Comparison of ENCODE assay signal across 31 cellular contexts in the genomic region with DNA sequence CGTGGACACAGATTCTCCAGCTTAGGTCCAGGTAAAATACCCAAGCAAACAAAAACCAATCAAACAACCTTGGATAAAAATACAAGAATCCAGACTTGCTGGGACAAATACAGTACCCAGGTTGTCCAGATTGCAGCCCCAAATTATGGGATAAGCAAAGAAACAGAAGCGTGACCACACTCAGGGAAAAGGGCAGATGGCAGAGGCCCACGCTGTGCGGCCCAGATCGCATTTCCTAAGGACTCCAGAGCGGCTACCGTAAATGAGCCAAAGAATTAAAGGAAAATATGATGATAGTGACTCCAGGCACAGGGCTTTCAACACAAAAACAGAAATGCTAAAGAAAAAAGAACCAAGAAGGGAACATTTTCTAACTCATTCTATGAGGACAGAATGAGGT. TPM values are rescaled to one million over a fixed set of nuclear protein-coding genes. Genes with fewer than 3 reads are reported as not detected.
A peak's percentile ranks its signal among the peaks of the same experiment; 100 is the strongest.
DNase-seq lines count a peak whose midpoint lies in the region; ATAC-seq, FAIRE-seq and TF ChIP-seq lines count a peak whose summit lies in the region.
"Had no signal": no experiment of that assay in that cellular context is flagged by ENCODE, and none has a peak within 500 bp of the region (broad histone marks: within the 10 kb centered on the region; RNA-seq: fewer than 3 reads in every experiment).

No MANE protein-coding gene starts in this region.

- TF ChIP-seq EP300 in suprapubic skin (IDR thresholded peaks at IDR 0.05) = no peak

- 66 to 84% (median 77%) methylated on average over 7 of the region's 7 CpGs for WGBS in heart left ventricle, 4 donors
- 71% methylated on average over 7 of the region's 7 CpGs for WGBS in suprapubic skin

- no peak for FAIRE-seq in GM12891 (lab: Jason Lieb, UNC)
- FAIRE-seq: A549, GM18507 had no signal

- no peak overlapping the region for H3K27ac ChIP-seq in heart left ventricle
- H3K27ac ChIP-seq in suprapubic skin = no peak overlapping the region
- H3K27ac ChIP-seq: A549, RWPE1, SK-N-MC had no signal

- ATAC-seq in heart left ventricle (no peak), HG03045 (IDR thresholded peaks at IDR 0.05; ENCODE audit: unreplicated experiment) (no peak), sciatic nerve (no peak)
- ATAC-seq: A549 had no signal

- H3K4me3 ChIP-seq in heart left ventricle (no peak overlapping the region), suprapubic skin (no peak overlapping the region)
- H3K4me3 ChIP-seq: A549, SK-N-MC had no signal

- peak; percentile 22 for DNase-seq in cardiac septum (ENCODE audit: low spot score)
- no peak for DNase-seq in heart left ventricle
- peak; percentile 26 for DNase-seq in NCI-H524 treated with DMSO at 0.1 percent for 48 hours (lab: John Stamatoyannopoulos, UW)
- DNase-seq in cerebellum (ENCODE audit: low spot score) = peak; percentile 61
- DNase-seq in suprapubic skin (ENCODE audit: low spot score in 2 of 2) = peak; percentile 4 to 31
- DNase-seq in sciatic nerve (ENCODE audit: low spot score) = no peak
- no peak for DNase-seq in GM12891 (ENCODE audit: insufficient read length, low spot score)
- DNase-seq: AML-193; C1 segment of cervical spinal cord; Caco-2; CD4-positive, alpha-beta memory T cell; DMS153; DND-41; GOT3; HCEC 1CT; KBM-7; MV-4-11; NCI-H1105; NCI-H1436 treated with DMSO at 0.1 percent for 48 hours; NCI-H187 treated with DMSO at 0.1 percent for 48 hours; NCI-H526; NCI-H82; NK-92 treated with Interleukin-12 subunit alpha and Interleukin-12 subunit beta, amount 100 ng/mL, for 24 hours; SHP77 treated with DMSO at 0.1 percent for 48 hours had no signal

- H3K36me3 ChIP-seq in heart left ventricle = no peaks in the 10 kb centered on the region
- no peaks in the 10 kb centered on the region for H3K36me3 ChIP-seq in suprapubic skin

- intact Hi-C loops in cardiac septum (cut with DNase I) (no loop called here), heart left ventricle (cut with DNase I) (no loop called here), sciatic nerve (cut with DNase I) (no loop called here)

- peaks cover 0 to 64% (median 17%) of the 10 kb centered on the region in 9 donors for H3K27me3 ChIP-seq in heart left ventricle
- peaks cover 55% of the 10 kb centered on the region for H3K27me3 ChIP-seq in suprapubic skin

- no peak for TF ChIP-seq POLR2A in heart left ventricle (IDR thresholded peaks at IDR 0.05)
- TF ChIP-seq POLR2A in suprapubic skin (IDR thresholded peaks at IDR 0.05) = no peak
- TF ChIP-seq POLR2A in GM12891 (IDR thresholded peaks at IDR 0.05; ENCODE audit: low read depth, low read length) = no peak

- H3K9me3 ChIP-seq in heart left ventricle (no peaks in the 10 kb centered on the region), suprapubic skin (no peaks in the 10 kb centered on the region)
- H3K9me3 ChIP-seq: A549, Caco-2 had no signal

- peaks cover 0 to 13% (median 0%) of the 10 kb centered on the region in 12 donors for H3K4me1 ChIP-seq in heart left ventricle
- peaks cover 11% of the 10 kb centered on the region for H3K4me1 ChIP-seq in suprapubic skin
- H3K4me1 ChIP-seq: A549, Caco-2 had no signal

- no peak for TF ChIP-seq CTCF in heart left ventricle (IDR thresholded peaks at IDR 0.05)
- no peak for TF ChIP-seq CTCF in suprapubic skin (IDR thresholded peaks at IDR 0.05)

TF ChIP-seq in GM12891, 5 proteins besides CTCF, POLR2A, EP300 and RAD21:
- TF ChIP-seq TAF1 (IDR thresholded peaks at IDR 0.05; ENCODE audit: low read depth, low read length) (no peak), SPI1 (IDR thresholded peaks at IDR 0.05; ENCODE audit: low read depth, low read length) (no peak), POLR2AphosphoS5 (IDR thresholded peaks at IDR 0.05; ENCODE audit: low read depth, low read length) (no peak), POU2F2 (IDR thresholded peaks at IDR 0.05; ENCODE audit: low read depth, low read length) (no peak)

RNA-seq across cellular contexts. Expression of a gene that starts 50.3 kb away (rescaled TPM):
- 28.1 TPM for total RNA-seq in cardiac septum
- 10 to 100 TPM; 23.6 to 90.7 (median 30.6) TPM for total RNA-seq in heart left ventricle
- 10 to 100 TPM; 26.9 to 47.1 TPM for polyA plus RNA-seq in heart left ventricle
- 5.3 TPM for total RNA-seq in cerebellum
- 10 to 100 TPM in 3 of 4 donors, 1 to 10 TPM in 1; 9.0 to 19.9 (median 12.0) TPM for total RNA-seq in suprapubic skin
- 16.6 TPM for total RNA-seq in sciatic nerve
- polyA plus RNA-seq in GM12891 (2012; ENCODE audit: low read depth, missing spikeins) = 0.46 TPM

RNA-seq across cellular contexts. Expression of a gene that starts 51.6 kb away (rescaled TPM):
- total RNA-seq in cardiac septum = 1.4 TPM
- total RNA-seq in heart left ventricle = 1 to 10 TPM in 1 of 9 donors, under 1 TPM in 4, not detected in 4; 0.25 to 1.6 (median 0.43) TPM
- under 1 TPM; 0.62 to 0.65 TPM for polyA plus RNA-seq in heart left ventricle
- 6.6 TPM for total RNA-seq in cerebellum
- 10 to 100 TPM in 1 of 4 donors, 1 to 10 TPM in 3; 2.4 to 16.5 (median 4.4) TPM for total RNA-seq in suprapubic skin
- total RNA-seq in sciatic nerve = 17.9 TPM
- polyA plus RNA-seq in GM12891 (2012; ENCODE audit: low read depth, missing spikeins) = not detected
- total RNA-seq: Caco-2, LHCN-M2, MCF 10A had no signal

Comparison
In these comparisons a context has a peak if more than half of its experiments do, and no peak if none do; other contexts are left out.
1. DNase-seq: peak in cardiac septum (single experiment), NCI-H524 treated with DMSO at 0.1 percent for 48 hours (single experiment), cerebellum (single experiment) and suprapubic skin (2 of 2); none in heart left ventricle (0 of 5), sciatic nerve (single experiment) and GM12891 (single experiment).